Comparison of ENCODE assay signal across 17 cellular contexts in the genomic region with DNA sequence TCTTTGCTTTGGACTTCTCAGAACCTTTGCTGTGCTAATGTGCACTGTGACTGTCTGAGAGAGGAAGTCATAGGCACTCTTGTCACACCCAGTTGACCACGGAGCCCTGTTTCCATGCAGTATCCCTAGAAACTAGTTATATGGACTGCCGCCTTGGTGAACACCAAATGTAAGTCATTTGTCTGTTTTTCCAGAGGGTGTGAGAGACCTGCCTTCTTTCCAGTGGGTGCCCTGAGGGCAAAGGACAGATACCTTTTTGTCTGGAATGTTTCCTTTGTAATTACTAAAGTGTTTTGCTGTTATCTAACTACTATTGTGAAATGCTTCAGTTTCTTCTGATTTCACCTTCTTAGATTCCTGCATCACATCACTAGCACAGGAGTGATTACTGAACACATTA.
DNase-seq lines count a peak whose midpoint lies in the region; ATAC-seq and TF ChIP-seq lines count a peak whose summit lies in the region.
"Had no signal": no experiment of that assay in that cellular context is flagged by ENCODE, and none has a peak within 500 bp of the region (broad histone marks: within the 10 kb centered on the region; RNA-seq: fewer than 3 reads in every experiment).

No MANE protein-coding gene starts in this region.

- no peaks in the 10 kb centered on the region for H3F3A ChIP-seq in PC-3 (ENCODE audit: low read length, unreplicated experiment)

- POLR2A ChIA-PET in PC-3 (lab: Charles Lee; ENCODE audit: unreplicated experiment) = no interaction called here

- peaks cover 36% of the 10 kb centered on the region for H3K4me1 Mint-ChIP-seq in osteocyte (ENCODE audit: unreplicated experiment)
- H3K4me1 Mint-ChIP-seq: stimulated activated memory B cell treated with anti-CD40 and anti-IgM and Interleukin-4, amounts not matched to agents 10 μg/mL and 1 μg/mL and 100 μg/mL, for 72 hours had no signal

- peak; percentile 43 for DNase-seq in EH (ENCODE audit: low read depth)
- peak; percentile 22 for DNase-seq in PC-3
- DNase-seq in epithelial cell of proximal tubule (ENCODE audit: low read depth) = peak; percentile 72
- DNase-seq in osteocyte (ENCODE audit: extremely low spot score, unreplicated experiment) = no peak
- DNase-seq in hypothalamus (lab: John Stamatoyannopoulos, UW) = no peak
- DNase-seq in activated naive CD4-positive, alpha-beta T cell treated with anti-CD3 and anti-CD28 coated beads, Interleukin-2, amount 50 U/mL, for 16 hours = no peak
- DNase-seq in NCI-H128 (lab: John Stamatoyannopoulos, UW; ENCODE audit: unreplicated experiment) = no peak
- DNase-seq: activated CD8-positive, alpha-beta memory T cell treated with anti-CD3 and anti-CD28 coated beads for 24 hours; activated naive CD4-positive, alpha-beta T cell treated with anti-CD3 and anti-CD28 coated beads, Interleukin-2, amount 10 ng/mL, durations not matched to agents 7 days and 5 days; hippocampal formation; NCI-H1436; stimulated activated CD4-positive, alpha-beta T cell treated with anti-CD3 and anti-CD28 coated beads, Interleukin-4, amount 100 ng/mL, for 24 hours had no signal

- peaks cover 19% of the 10 kb centered on the region for H3K36me3 ChIP-seq in PC-3 (ENCODE audit: low read depth, low read length)

- H3K79me2 ChIP-seq in PC-3 (ENCODE audit: low read length) = no peaks in the 10 kb centered on the region

- no peak overlapping the region for H3K4me3 Mint-ChIP-seq in osteocyte (ENCODE audit: unreplicated experiment)
- H3K4me3 Mint-ChIP-seq: activated naive CD4-positive, alpha-beta T cell treated with anti-CD3 and anti-CD28 coated beads, Interleukin-2, amount 10 ng/mL, durations not matched to agents 7 days and 5 days; mesothelial cell of epicardium; stimulated activated memory B cell treated with anti-CD40 and anti-IgM and Interleukin-4, amounts not matched to agents 10 μg/mL and 1 μg/mL and 100 μg/mL, for 72 hours had no signal

- H3K27ac ChIP-seq in PC-3 (ENCODE audit: low read length) = no peak overlapping the region
- H3K27ac ChIP-seq: BLaER1 had no signal

- no peaks in the 10 kb centered on the region for H3K27me3 ChIP-seq in PC-3 (ENCODE audit: low read length)
- H3K27me3 ChIP-seq: BLaER1 had no signal

- H3K4me2 ChIP-seq in PC-3 (ENCODE audit: low read length) = peak overlapping the region; percentile 17; the same call in 1 of the 2 replicates
- H3K4me2 ChIP-seq: BLaER1 had no signal

- peak; percentile 64 for ATAC-seq in PC-3
- ATAC-seq in HG03280 (IDR thresholded peaks at IDR 0.05; ENCODE audit: unreplicated experiment) = no peak
- ATAC-seq: stimulated activated memory B cell treated with anti-CD40 and anti-IgM and Interleukin-4, amounts not matched to agents 10 μg/mL and 1 μg/mL and 100 μg/mL, for 72 hours had no signal

- no peak overlapping the region for H2AFZ ChIP-seq in PC-3 (ENCODE audit: low read length)

- H3K27me3 Mint-ChIP-seq in osteocyte (ENCODE audit: unreplicated experiment) = no peaks in the 10 kb centered on the region
- H3K27me3 Mint-ChIP-seq: activated naive CD4-positive, alpha-beta T cell treated with anti-CD3 and anti-CD28 coated beads, Interleukin-2, amount 10 ng/mL, durations not matched to agents 7 days and 5 days; progenitor cell of endocrine pancreas; stimulated activated memory B cell treated with anti-CD40 and anti-IgM and Interleukin-4, amounts not matched to agents 10 μg/mL and 1 μg/mL and 100 μg/mL, for 72 hours had no signal

- no peaks in the 10 kb centered on the region for H4K20me1 ChIP-seq in PC-3 (ENCODE audit: low read length)
- H4K20me1 ChIP-seq: BLaER1 had no signal

- H3K27ac Mint-ChIP-seq in osteocyte (ENCODE audit: unreplicated experiment) = peak overlapping the region; percentile 88
- H3K27ac Mint-ChIP-seq: activated naive CD4-positive, alpha-beta T cell treated with anti-CD3 and anti-CD28 coated beads, Interleukin-2, amount 10 ng/mL, durations not matched to agents 7 days and 5 days; mesothelial cell of epicardium; progenitor cell of endocrine pancreas; stimulated activated memory B cell treated with anti-CD40 and anti-IgM and Interleukin-4, amounts not matched to agents 10 μg/mL and 1 μg/mL and 100 μg/mL, for 72 hours had no signal

- H3K9me3 ChIP-seq in PC-3 (ENCODE audit: low read length) = no peaks in the 10 kb centered on the region

- no peaks in the 10 kb centered on the region for H3K9me2 ChIP-seq in PC-3 (replicated peaks; ENCODE audit: low read length)

- intact Hi-C loops in PC-3 (cut with micrococcal nuclease) = no loop called here

- H3K4me1 ChIP-seq in PC-3 (ENCODE audit: insufficient read depth, low read length) = peaks cover 14% of the 10 kb centered on the region

- TF ChIP-seq CTCF in PC-3 (conservative IDR thresholded peaks at IDR 0.05; ENCODE audit: low read depth, low read length) = no peak
- no peak for TF ChIP-seq CTCF in epithelial cell of proximal tubule (conservative IDR thresholded peaks at IDR 0.05; ENCODE audit: low read depth, low read length)
- no peak for TF ChIP-seq CTCF in osteocyte (IDR thresholded peaks at IDR 0.05)

- peaks cover 6% of the 10 kb centered on the region for H3K9me3 Mint-ChIP-seq in osteocyte (ENCODE audit: unreplicated experiment)

- CTCF ChIA-PET in PC-3 (lab: Charles Lee) = interaction anchor here (0.9 kb wide), 1 partner anchor 440 kb away, joined by 4 read pairs; no protein-coding TSS in a partner anchor

- no TSS peak for BruUV-seq in PC-3 (replicated peaks; lab: Mats Ljungman, UMichigan)

- no peak overlapping the region for H3K4me3 ChIP-seq in PC-3 (ENCODE audit: low read length)
- no peak overlapping the region for H3K4me3 ChIP-seq in epithelial cell of proximal tubule (ENCODE audit: low read depth, low read length)
- H3K4me3 ChIP-seq: BLaER1 had no signal

- peaks cover 15% of the 10 kb centered on the region for H3K36me3 Mint-ChIP-seq in osteocyte (ENCODE audit: unreplicated experiment)

- no peak overlapping the region for H3K9ac ChIP-seq in PC-3 (ENCODE audit: low read length)
- H3K9ac ChIP-seq: BLaER1 had no signal

Comparison
In these comparisons a context has a peak if more than half of its experiments do, and no peak if none do; other contexts are left out.
1. DNase-seq: peak in EH (single experiment), PC-3 (single experiment) and epithelial cell of proximal tubule (single experiment); none in osteocyte (single experiment), hypothalamus (0 of 51), activated naive CD4-positive, alpha-beta T cell treated with anti-CD3 and anti-CD28 coated beads, Interleukin-2, amount 50 U/mL, for 16 hours (single experiment) and NCI-H128 (single experiment).